In the genomic region with DNA sequence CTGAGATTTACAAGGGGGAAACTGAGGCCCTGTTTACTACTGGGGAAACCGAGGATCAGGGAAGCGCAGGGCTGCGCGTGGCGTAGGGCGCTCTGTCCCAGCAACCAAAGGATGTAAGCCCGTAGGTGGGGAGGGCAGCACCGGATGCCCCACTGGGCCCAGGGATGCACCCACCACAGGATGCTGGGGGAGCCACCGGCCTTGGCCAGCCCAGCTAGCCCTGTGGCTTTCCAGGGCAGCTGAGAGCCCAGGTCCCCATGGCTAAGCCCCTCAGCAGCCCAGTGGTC, we compare ENCODE assay signal across 8 cellular contexts. TPM values are rescaled to one million over a fixed set of nuclear protein-coding genes. Genes with fewer than 3 reads are reported as not detected.
DNase-seq lines count a peak whose midpoint lies in the region; TF ChIP-seq lines count a peak whose summit lies in the region.

No MANE protein-coding gene starts in this region.

- DNase-seq in Jurkat, Clone E6-1 (ENCODE audit: low read depth, low spot score): no peak
- DNase-seq in dorsolateral prefrontal cortex (no peak), neural crest cell (ENCODE audit: low read depth, low spot score) (no peak), HK-2 (ENCODE audit: unreplicated experiment) (no peak), mucosa of gallbladder (ENCODE audit: low spot score) (no peak), activated gamma-delta T cell (lab: John Stamatoyannopoulos, UW) (no peak)
- DNase-seq in effector CD4-positive, alpha-beta T cell: no peak

- H3K27ac Mint-ChIP-seq in neural crest cell (ENCODE audit: unreplicated experiment): no peak overlapping the region

- H3K4me1 Mint-ChIP-seq in neural crest cell: peaks cover 16% of the 10 kb centered on the region

- no peak for TF ChIP-seq CTCF in C4-2B (conservative IDR thresholded peaks at IDR 0.05)
- TF ChIP-seq CTCF in dorsolateral prefrontal cortex (IDR thresholded peaks at IDR 0.05 in 54 of 56, conservative IDR thresholded peaks at IDR 0.05 in 2 of 56; ENCODE audit: low read depth in 1 of 56, partially characterized antibody in 56 of 56): no peak
- TF ChIP-seq CTCF in neural crest cell (conservative IDR thresholded peaks at IDR 0.05): no peak

- intact Hi-C loops in dorsolateral prefrontal cortex (cut with DNase I): loop anchor here (2.0 to 10.0 kb wide), 8 partner anchors 35 to 628 kb away; a partner anchor contains a TSS

- peak overlapping the region; percentile 98 for H3K4me3 Mint-ChIP-seq in neural crest cell

- H3K27me3 Mint-ChIP-seq in neural crest cell (ENCODE audit: low read depth): no peaks in the 10 kb centered on the region

- peak overlapping the region; percentile 79 for H3K27ac ChIP-seq in C4-2B
- H3K27ac ChIP-seq in dorsolateral prefrontal cortex: peak overlapping the region; percentile 27 to 99 (median 93)

- H3K9me3 Mint-ChIP-seq in neural crest cell: no peaks in the 10 kb centered on the region

- no peaks in the 10 kb centered on the region for H3K27me3 ChIP-seq in dorsolateral prefrontal cortex

- H3K36me3 Mint-ChIP-seq in neural crest cell (ENCODE audit: low read depth): peaks cover 13% of the 10 kb centered on the region

- H3K4me3 ChIP-seq in Jurkat, Clone E6-1 (ENCODE audit: low read length): peak overlapping the region; percentile 78
- peak overlapping the region in 58 of 59 donors; percentile 50 to 99 (median 93) for H3K4me3 ChIP-seq in dorsolateral prefrontal cortex

RNA-seq across cellular contexts. Expression of a gene that starts 33.4 kb away (rescaled TPM):
- polyA plus RNA-seq in Jurkat, Clone E6-1 (2012; ENCODE audit: insufficient read depth, insufficient read length): 165 TPM
- total RNA-seq in dorsolateral prefrontal cortex (100 to 1,000 TPM in 12 of 120 experiments, 10 to 100 TPM in 108; 67.6 to 110 (median 88.8) TPM), neural crest cell (158 and 166 TPM in 2 replicates), mucosa of gallbladder (226 TPM)
